In the genomic region with DNA sequence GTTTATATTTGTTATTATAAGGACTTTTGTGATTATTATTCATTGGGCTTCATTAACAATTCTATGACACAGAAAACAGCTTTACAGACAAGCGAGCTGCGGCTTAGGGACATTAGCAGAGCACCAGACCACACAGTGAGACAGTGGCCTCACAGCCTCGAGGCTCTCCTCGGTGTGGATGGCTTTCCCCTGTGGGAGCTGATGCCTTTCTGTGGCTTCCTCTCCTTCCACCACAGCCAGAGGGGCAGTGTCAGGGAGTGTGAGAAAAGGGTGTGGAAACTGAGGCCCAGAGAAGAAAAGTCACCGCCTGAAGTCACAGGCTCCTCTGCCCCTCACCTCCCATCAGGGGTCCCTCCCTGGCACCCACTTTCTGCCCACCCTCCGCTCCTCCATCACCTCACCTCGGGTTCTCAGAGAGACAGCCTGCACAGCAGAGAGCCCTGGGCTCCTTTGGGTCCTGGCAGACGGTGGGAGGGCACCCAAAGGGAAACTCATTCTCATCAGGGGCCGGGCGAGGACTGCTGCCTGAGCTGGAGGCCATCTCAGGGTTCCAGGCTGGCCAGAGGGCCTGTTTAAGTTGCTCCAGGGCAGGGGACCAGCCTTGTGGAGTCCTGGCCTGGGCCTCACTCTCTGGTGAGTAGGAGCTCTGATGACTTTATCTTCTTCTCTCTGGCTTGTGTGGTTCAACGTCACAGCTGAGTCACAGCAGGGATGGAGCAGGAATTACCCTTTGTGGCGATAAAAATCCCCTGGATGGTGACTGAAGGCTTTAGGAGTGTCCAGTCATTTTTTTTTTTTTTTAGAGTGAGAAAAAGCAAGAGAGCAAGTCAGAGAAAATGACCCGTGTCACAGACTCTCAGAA, we compare ENCODE assay signal across 8 cellular contexts. TPM values are rescaled to one million over a fixed set of nuclear protein-coding genes. Genes with fewer than 3 reads are reported as not detected.
DNase-seq lines count a peak whose midpoint lies in the region; ATAC-seq and TF ChIP-seq lines count a peak whose summit lies in the region.

No MANE protein-coding gene starts in this region.

- H3K4me1 ChIP-seq in HEK293 (ENCODE audit: control insufficient read depth, insufficient read depth, low read length) (no peaks in the 10 kb centered on the region), lung (ENCODE audit: control insufficient read depth in 2 of 2, insufficient read depth in 2 of 2, low read length in 2 of 2) (peaks cover 0 to 6% of the 10 kb centered on the region in 2 donors)

- H3K4me3 ChIP-seq in HEK293 (ENCODE audit: low read depth, low read length) (no peak overlapping the region), lung (no peak overlapping the region)

- TF ChIP-seq CTCF in GM10248 (IDR thresholded peaks at IDR 0.05; ENCODE audit: control extremely low read depth, extremely low read depth, low read depth, missing control alignments), result no peak
- no peak for TF ChIP-seq CTCF in HEK293 (tag by site-specific recombination; IDR thresholded peaks at IDR 0.05)
- TF ChIP-seq CTCF in lung (IDR thresholded peaks at IDR 0.05; ENCODE audit: control extremely low read depth, extremely low read depth), result no peak

- H3K27me3 ChIP-seq in lung (ENCODE audit: control insufficient read depth, insufficient read depth), result no peaks in the 10 kb centered on the region

- ATAC-seq in activated naive CD8-positive, alpha-beta T cell treated with anti-CD3 and anti-CD28 coated beads, Interleukin-2, amount 10 ng/mL, durations not matched to agents 7 days and 5 days (ENCODE audit: low read depth), result peak; percentile 27
- no peak for ATAC-seq in lung (ENCODE audit: insufficient read depth, low FRiP score)
- ATAC-seq in stimulated activated naive B cell treated with anti-CD40 and anti-IgM and Interleukin-4, amounts not matched to agents 10 μg/mL and 1 μg/mL and 100 μg/mL, for 72 hours (replicated peaks), result peak; percentile 71 to 73

- DNase-seq in GM10248 (ENCODE audit: extremely low spot score) (peak; percentile 72), RPMI7951 (ENCODE audit: low read depth) (peak; percentile 96), lung (ENCODE audit: low spot score) (no peak), mesenteric fat pad (ENCODE audit: low spot score) (no peak), GDM1 (lab: John Stamatoyannopoulos, UW) (no peak)
- peak; percentile 67 for DNase-seq in activated naive CD8-positive, alpha-beta T cell treated with anti-CD3 and anti-CD28 coated beads, Interleukin-2, amount 10 ng/mL, durations not matched to agents 7 days and 5 days
- DNase-seq in stimulated activated naive B cell treated with anti-CD40 and anti-IgM and Interleukin-4, amounts not matched to agents 10 μg/mL and 1 μg/mL and 100 μg/mL, for 72 hours, result peak; percentile 89

- WGBS in lung, 2 donors, result 62 to 65% methylated on average over 13 of the region's 13 CpGs

- peak overlapping the region; percentile 93 for H3K4me3 Mint-ChIP-seq in activated naive CD8-positive, alpha-beta T cell treated with anti-CD3 and anti-CD28 coated beads, Interleukin-2, amount 10 ng/mL, durations not matched to agents 7 days and 5 days
- H3K4me3 Mint-ChIP-seq in stimulated activated naive B cell treated with anti-CD40 and anti-IgM and Interleukin-4, amounts not matched to agents 10 μg/mL and 1 μg/mL and 100 μg/mL, for 72 hours, result peak overlapping the region; percentile 89 to 96

- no peak overlapping the region for H3K27ac ChIP-seq in HEK293 (ENCODE audit: extremely low read depth, low read depth, low read length)
- H3K27ac ChIP-seq in lung (ENCODE audit: low read depth in 1 of 2, low read length in 1 of 2), result peak overlapping the region; percentile 24 to 66

- H3K27ac Mint-ChIP-seq in activated naive CD8-positive, alpha-beta T cell treated with anti-CD3 and anti-CD28 coated beads, Interleukin-2, amount 10 ng/mL, durations not matched to agents 7 days and 5 days, result peak overlapping the region; percentile 94
- H3K27ac Mint-ChIP-seq in stimulated activated naive B cell treated with anti-CD40 and anti-IgM and Interleukin-4, amounts not matched to agents 10 μg/mL and 1 μg/mL and 100 μg/mL, for 72 hours, result peak overlapping the region; percentile 96

- H3K27me3 Mint-ChIP-seq in activated naive CD8-positive, alpha-beta T cell treated with anti-CD3 and anti-CD28 coated beads, Interleukin-2, amount 10 ng/mL, durations not matched to agents 7 days and 5 days, result no peaks in the 10 kb centered on the region
- no peaks in the 10 kb centered on the region for H3K27me3 Mint-ChIP-seq in stimulated activated naive B cell treated with anti-CD40 and anti-IgM and Interleukin-4, amounts not matched to agents 10 μg/mL and 1 μg/mL and 100 μg/mL, for 72 hours

- CTCF ChIA-PET in GM10248 (lab: Yijun Ruan, JAX), result interaction anchor here (0.9 to 2.7 kb wide), 8 partner anchors 8 to 170 kb away, joined by 3 to 13 read pairs (median 4); no protein-coding TSS in a partner anchor
- CTCF ChIA-PET in HEK293 (lab: Yijun Ruan, JAX), result interaction anchor here (0.7 to 1.6 kb wide), 2 partner anchors 11 to 63 kb away, joined by 3 to 5 read pairs; no protein-coding TSS in a partner anchor

- no peaks in the 10 kb centered on the region for H3K36me3 ChIP-seq in HEK293 (ENCODE audit: control insufficient read depth in 2 of 2, insufficient read depth in 1 of 2, low read length in 2 of 2)
- no peaks in the 10 kb centered on the region for H3K36me3 ChIP-seq in lung (ENCODE audit: control insufficient read depth in 2 of 2, insufficient read depth in 2 of 2, low read length in 2 of 2)

- H3K9me3 ChIP-seq in HEK293 (ENCODE audit: control insufficient read depth, insufficient read depth, low read depth, low read length) (no peaks in the 10 kb centered on the region), lung (ENCODE audit: control insufficient read depth in 2 of 2, insufficient read depth in 1 of 2, low read length in 1 of 2) (peaks cover 0 to 1% of the 10 kb centered on the region in 2 donors)

- no peaks in the 10 kb centered on the region for H3K9me3 Mint-ChIP-seq in activated naive CD8-positive, alpha-beta T cell treated with anti-CD3 and anti-CD28 coated beads, Interleukin-2, amount 10 ng/mL, durations not matched to agents 7 days and 5 days
- H3K9me3 Mint-ChIP-seq in stimulated activated naive B cell treated with anti-CD40 and anti-IgM and Interleukin-4, amounts not matched to agents 10 μg/mL and 1 μg/mL and 100 μg/mL, for 72 hours, result no peaks in the 10 kb centered on the region

- H3K36me3 Mint-ChIP-seq in activated naive CD8-positive, alpha-beta T cell treated with anti-CD3 and anti-CD28 coated beads, Interleukin-2, amount 10 ng/mL, durations not matched to agents 7 days and 5 days, result peaks cover 42% of the 10 kb centered on the region
- peaks cover 43 to 55% of the 10 kb centered on the region in 2 donors for H3K36me3 Mint-ChIP-seq in stimulated activated naive B cell treated with anti-CD40 and anti-IgM and Interleukin-4, amounts not matched to agents 10 μg/mL and 1 μg/mL and 100 μg/mL, for 72 hours

- H3K4me1 Mint-ChIP-seq in activated naive CD8-positive, alpha-beta T cell treated with anti-CD3 and anti-CD28 coated beads, Interleukin-2, amount 10 ng/mL, durations not matched to agents 7 days and 5 days, result peaks cover 67% of the 10 kb centered on the region
- H3K4me1 Mint-ChIP-seq in stimulated activated naive B cell treated with anti-CD40 and anti-IgM and Interleukin-4, amounts not matched to agents 10 μg/mL and 1 μg/mL and 100 μg/mL, for 72 hours, result peaks cover 51 to 90% of the 10 kb centered on the region in 2 donors

- POLR2A ChIA-PET in GM10248 (lab: Yijun Ruan, JAX) (interaction anchor here (0.6 to 3.4 kb wide), 8 partner anchors 9 to 146 kb away, joined by 3 to 22 read pairs (median 5); no protein-coding TSS in a partner anchor), HEK293 (lab: Yijun Ruan, JAX) (interaction anchor here (0.7 kb wide), 1 partner anchor 46 kb away, joined by 3 read pairs; no protein-coding TSS in a partner anchor)
- POLR2A ChIA-PET in activated naive CD8-positive, alpha-beta T cell treated with anti-CD3 and anti-CD28 coated beads, Interleukin-2, amount 10 ng/mL, durations not matched to agents 7 days and 5 days (lab: Charles Lee), result interaction anchor here (0.7 to 9.1 kb wide), 16 partner anchors 9 to 273 kb away, joined by 3 to 117 read pairs (median 10); a partner anchor contains a TSS

TF ChIP-seq in HEK293, 187 proteins besides CTCF, POLR2A, EP300 and RAD21 (continues in another document):
- TF ChIP-seq ZNF37A (tag by site-specific recombination; IDR thresholded peaks at IDR 0.05), result no peak
- peak; percentile 28; the same call in 1 of the 2 replicates for TF ChIP-seq ZIC2 (tag by site-specific recombination; IDR thresholded peaks at IDR 0.05)
- no peak for TF ChIP-seq KLF1 (tag by site-specific recombination; IDR thresholded peaks at IDR 0.05)
- TF ChIP-seq BCL11A (tag by site-specific recombination; IDR thresholded peaks at IDR 0.05; ENCODE audit: low read depth), result no peak
- TF ChIP-seq ZNF544 (tag by site-specific recombination; IDR thresholded peaks at IDR 0.05), result no peak
- TF ChIP-seq, protein P1, sequence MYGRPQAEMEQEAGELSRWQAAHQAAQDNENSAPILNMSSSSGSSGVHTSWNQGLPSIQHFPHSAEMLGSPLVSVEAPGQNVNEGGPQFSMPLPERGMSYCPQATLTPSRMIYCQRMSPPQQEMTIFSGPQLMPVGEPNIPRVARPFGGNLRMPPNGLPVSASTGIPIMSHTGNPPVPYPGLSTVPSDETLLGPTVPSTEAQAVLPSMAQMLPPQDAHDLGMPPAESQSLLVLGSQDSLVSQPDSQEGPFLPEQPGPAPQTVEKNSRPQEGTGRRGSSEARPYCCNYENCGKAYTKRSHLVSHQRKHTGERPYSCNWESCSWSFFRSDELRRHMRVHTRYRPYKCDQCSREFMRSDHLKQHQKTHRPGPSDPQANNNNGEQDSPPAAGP (tag by site-specific recombination; IDR thresholded peaks at IDR 0.05), result no peak
- TF ChIP-seq ZNF660 (tag by site-specific recombination; IDR thresholded peaks at IDR 0.05), result 0 out of 2 replicates have a peak, but pooled peaks have one; percentile 15

RNA-seq across cellular contexts. Expression of a gene that starts 0.8 kb away (rescaled TPM):
- total RNA-seq in RPMI7951 (2014; rRNA removed; shearing (Covaris generic)), result 3.1 and 3.4 TPM in 2 replicates
- 100 to 1,000 TPM in 1 of 2 experiments, 10 to 100 TPM in 1; 97.1 to 102 TPM for total RNA-seq in activated naive CD8-positive, alpha-beta T cell treated with anti-CD3 and anti-CD28 coated beads, Interleukin-2, amount 10 ng/mL, durations not matched to agents 7 days and 5 days
- total RNA-seq in lung (1 to 10 TPM; 5.8 to 6.4 TPM), mesenteric fat pad (1.6 TPM)
- 10 to 100 TPM in 1 of 2 donors, 1 to 10 TPM in 1; 3.9 to 23.1 TPM for polyA plus RNA-seq in lung

RNA-seq across cellular contexts. Expression of a gene that starts 48.8 kb away (rescaled TPM):
- total RNA-seq in RPMI7951 (2014; rRNA removed; shearing (Covaris generic)), result 73.2 and 73.4 TPM in 2 replicates
- 100 to 1,000 TPM; 248 to 253 TPM for total RNA-seq in activated naive CD8-positive, alpha-beta T cell treated with anti-CD3 and anti-CD28 coated beads, Interleukin-2, amount 10 ng/mL, durations not matched to agents 7 days and 5 days
- total RNA-seq in lung (10 to 100 TPM; 21.8 to 25.1 TPM), mesenteric fat pad (13.7 TPM)
- 10 to 100 TPM; 20.3 to 21.6 TPM for polyA plus RNA-seq in lung

Comparison
In these comparisons a context has a peak if more than half of its experiments do, and no peak if none do; other contexts are left out.
1. DNase-seq: peak in GM10248 (single experiment), RPMI7951 (single experiment), activated naive CD8-positive, alpha-beta T cell treated with anti-CD3 and anti-CD28 coated beads, Interleukin-2, amount 10 ng/mL, durations not matched to agents 7 days and 5 days (single experiment) and stimulated activated naive B cell treated with anti-CD40 and anti-IgM and Interleukin-4, amounts not matched to agents 10 μg/mL and 1 μg/mL and 100 μg/mL, for 72 hours (single experiment); none in lung (single experiment), mesenteric fat pad (single experiment) and GDM1 (single experiment).
2. RNA of a gene that starts 0.8 kb away (total RNA-seq): 97.1 to 102 TPM in activated naive CD8-positive, alpha-beta T cell treated with anti-CD3 and anti-CD28 coated beads, Interleukin-2, amount 10 ng/mL, durations not matched to agents 7 days and 5 days; 5.8 to 6.4 TPM in lung, 3.1 to 3.4 TPM in RPMI7951 and 1.6 TPM in mesenteric fat pad (single experiment); every median in the first group is over 10 times any median in the second.